8 cellular contexts compared by ENCODE assay signal in the genomic region with DNA sequence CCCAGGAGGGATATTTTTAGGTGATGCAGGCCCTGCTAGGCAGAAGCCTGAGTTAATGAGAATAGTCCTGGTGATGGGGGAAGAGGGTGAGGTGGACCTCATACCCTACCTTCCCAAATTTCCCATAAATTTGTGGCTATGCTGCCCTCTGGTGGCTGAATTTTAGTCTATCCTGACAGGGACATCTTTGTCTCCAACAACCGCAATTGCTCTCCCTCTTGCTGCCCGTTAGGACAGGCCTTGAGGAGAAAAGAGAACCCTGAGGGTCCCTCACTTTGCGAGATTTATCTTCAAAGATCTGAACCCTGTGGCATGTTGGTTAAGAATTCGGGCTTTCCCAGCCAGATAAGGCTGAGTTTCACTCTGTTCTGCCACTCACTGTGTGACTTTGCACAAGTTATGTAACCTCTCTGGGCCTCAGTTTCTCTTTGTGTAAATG. TPM values are rescaled to one million over a fixed set of nuclear protein-coding genes. Genes with fewer than 3 reads are reported as not detected.
DNase-seq lines count a peak whose midpoint lies in the region; ATAC-seq and TF ChIP-seq lines count a peak whose summit lies in the region.

No MANE protein-coding gene starts in this region.

- no peak overlapping the region for H3K4ac ChIP-seq in trophoblast cell (ENCODE audit: low read depth, low read length)

- no peak overlapping the region for H3K27ac Mint-ChIP-seq in activated CD4-positive, alpha-beta T cell treated with anti-CD3 and anti-CD28 coated beads, Interleukin-2, amount 10 ng/mL, durations not matched to agents 24 days and 14 days

- no peak overlapping the region for H3K9ac ChIP-seq in trophoblast cell (ENCODE audit: low read length)

- no peak overlapping the region for H2BK120ac ChIP-seq in trophoblast cell (ENCODE audit: insufficient read depth, low read length, poor library complexity)

- H2AFZ ChIP-seq in trophoblast cell (ENCODE audit: insufficient read depth, low read length, poor library complexity) = no peak overlapping the region

- no peak overlapping the region for H3K27ac ChIP-seq in trophoblast cell (ENCODE audit: low read depth, low read length)

- no peak overlapping the region for H2BK5ac ChIP-seq in trophoblast cell (ENCODE audit: low read depth, low read length, poor library complexity)

- H3K4me2 ChIP-seq in trophoblast cell (ENCODE audit: low read length) = no peak overlapping the region

- H3K9me3 ChIP-seq in trophoblast cell (ENCODE audit: insufficient read depth, low read depth, low read length) = no peaks in the 10 kb centered on the region

- no peak overlapping the region for H3K23ac ChIP-seq in trophoblast cell (ENCODE audit: low read length)

- peaks cover 11 to 20% of the 10 kb centered on the region in 2 experiments for H3K4me1 ChIP-seq in trophoblast cell (ENCODE audit: control insufficient read depth in 1 of 2, insufficient read depth in 2 of 2, low read length in 2 of 2)

- no peak overlapping the region for H3K18ac ChIP-seq in trophoblast cell (ENCODE audit: low read length)

- no peak overlapping the region for H2BK12ac ChIP-seq in trophoblast cell (ENCODE audit: low read length)

- no peaks in the 10 kb centered on the region for H3K9me3 Mint-ChIP-seq in activated CD4-positive, alpha-beta T cell treated with anti-CD3 and anti-CD28 coated beads, Interleukin-2, amount 10 ng/mL, durations not matched to agents 24 days and 14 days

- H4K12ac ChIP-seq in trophoblast cell (ENCODE audit: low read depth, low read length) = no peak overlapping the region

- TF ChIP-seq CTCF in AG09309 (IDR thresholded peaks at IDR 0.05; ENCODE audit: control insufficient read depth, insufficient read depth, low read depth, low read length, missing control alignments) (peak; percentile 72), GM12865 (IDR thresholded peaks at IDR 0.05; ENCODE audit: insufficient read depth, low read depth, low read length, missing control alignments) (peak; percentile 62), fibroblast of villous mesenchyme (IDR thresholded peaks at IDR 0.05; ENCODE audit: insufficient read depth, low read depth, low read length) (peak; percentile 61)

- H3K36me3 ChIP-seq in trophoblast cell (ENCODE audit: control insufficient read depth in 1 of 2, insufficient read depth in 2 of 2, low read length in 2 of 2) = peaks cover 28 to 34% of the 10 kb centered on the region in 2 experiments

- peaks cover 28% of the 10 kb centered on the region for H3K4me1 Mint-ChIP-seq in activated CD4-positive, alpha-beta T cell treated with anti-CD3 and anti-CD28 coated beads, Interleukin-2, amount 10 ng/mL, durations not matched to agents 24 days and 14 days

- no peaks in the 10 kb centered on the region for H3K27me3 ChIP-seq in trophoblast cell (ENCODE audit: insufficient read depth, low read length)

- WGBS in trophoblast cell (ENCODE audit: extremely low coverage, insufficient coverage, insufficient read length) = no CpG with 5 or more reads among the region's 4 CpGs

- intact Hi-C loops in activated CD4-positive, alpha-beta T cell treated with anti-CD3 and anti-CD28 coated beads, Interleukin-2, amount 10 ng/mL, durations not matched to agents 24 days and 14 days (cut with micrococcal nuclease) = no loop called here

- no peaks in the 10 kb centered on the region for H3K27me3 Mint-ChIP-seq in activated CD4-positive, alpha-beta T cell treated with anti-CD3 and anti-CD28 coated beads, Interleukin-2, amount 10 ng/mL, durations not matched to agents 24 days and 14 days

- ATAC-seq in HG03520 (IDR thresholded peaks at IDR 0.05; ENCODE audit: unreplicated experiment) = no peak

- H3K4me3 Mint-ChIP-seq in activated CD4-positive, alpha-beta T cell treated with anti-CD3 and anti-CD28 coated beads, Interleukin-2, amount 10 ng/mL, durations not matched to agents 24 days and 14 days = no peak overlapping the region

- no peak overlapping the region for H2AK5ac ChIP-seq in trophoblast cell (ENCODE audit: low read length)

- peaks cover 7% of the 10 kb centered on the region for H3K79me2 ChIP-seq in trophoblast cell (ENCODE audit: control insufficient read depth, insufficient read depth, low read length, poor library complexity)

- H4K91ac ChIP-seq in trophoblast cell (ENCODE audit: low read depth, low read length) = no peak overlapping the region

- H3K14ac ChIP-seq in trophoblast cell (ENCODE audit: low read length) = no peak overlapping the region

- H4K8ac ChIP-seq in trophoblast cell (ENCODE audit: low read depth, low read length) = no peak overlapping the region

- DNase-seq in AG09309 (ENCODE audit: low read depth) (no peak), GM12865 (ENCODE audit: low read depth) (peak; percentile 55), NCI-H2171 (lab: John Stamatoyannopoulos, UW) (peak; percentile 75), fibroblast of villous mesenchyme (ENCODE audit: low read depth) (peak; percentile 57), trophoblast cell (peak; percentile 92 to 99), KG1 (lab: John Stamatoyannopoulos, UW) (no peak)
- DNase-seq in activated CD4-positive, alpha-beta T cell treated with anti-CD3 and anti-CD28 coated beads, Interleukin-2, amount 10 ng/mL, durations not matched to agents 24 days and 14 days = peak; percentile 81

- H3K79me1 ChIP-seq in trophoblast cell (ENCODE audit: low read length) = peaks cover 12% of the 10 kb centered on the region

- H3K36me3 Mint-ChIP-seq in activated CD4-positive, alpha-beta T cell treated with anti-CD3 and anti-CD28 coated beads, Interleukin-2, amount 10 ng/mL, durations not matched to agents 24 days and 14 days (ENCODE audit: low read depth) = peaks cover 45% of the 10 kb centered on the region

- no peak overlapping the region for H3K4me3 ChIP-seq in AG09309 (ENCODE audit: control insufficient read depth, low read depth, low read length)
- H3K4me3 ChIP-seq in GM12865 (ENCODE audit: low read depth, low read length) = no peak overlapping the region
- no peak overlapping the region for H3K4me3 ChIP-seq in fibroblast of villous mesenchyme (ENCODE audit: low read depth, low read length)
- H3K4me3 ChIP-seq in trophoblast cell (ENCODE audit: low read depth, low read length) = no peak overlapping the region

RNA-seq across cellular contexts. Expression of a gene that starts 9.8 kb away (rescaled TPM):
- total RNA-seq in activated CD4-positive, alpha-beta T cell treated with anti-CD3 and anti-CD28 coated beads, Interleukin-2, amount 10 ng/mL, durations not matched to agents 24 days and 14 days = 0.84 and 1.2 TPM in 2 replicates
- total RNA-seq in fibroblast of villous mesenchyme = 1.3 and 2.2 TPM in 2 replicates
- polyA plus RNA-seq in trophoblast cell (2013) = 74.0 and 75.2 TPM in 2 replicates

RNA-seq across cellular contexts. Expression of a gene that starts 24.8 kb away (rescaled TPM):
- total RNA-seq in activated CD4-positive, alpha-beta T cell treated with anti-CD3 and anti-CD28 coated beads, Interleukin-2, amount 10 ng/mL, durations not matched to agents 24 days and 14 days = 43.9 and 48.0 TPM in 2 replicates
- total RNA-seq in fibroblast of villous mesenchyme = 431 and 438 TPM in 2 replicates
- polyA plus RNA-seq in trophoblast cell (2013) = 81.6 and 90.0 TPM in 2 replicates

RNA-seq across cellular contexts. Expression of a gene that starts 30.0 kb away (rescaled TPM):
- total RNA-seq in activated CD4-positive, alpha-beta T cell treated with anti-CD3 and anti-CD28 coated beads, Interleukin-2, amount 10 ng/mL, durations not matched to agents 24 days and 14 days = 1.5 TPM in 2 replicates
- not detected in 2 replicates for total RNA-seq in fibroblast of villous mesenchyme
- polyA plus RNA-seq in trophoblast cell (2013) = 0.04 and 0.06 TPM in 2 replicates

Comparison
In these comparisons a context has a peak if more than half of its experiments do, and no peak if none do; other contexts are left out.
1. DNase-seq: peak in GM12865 (single experiment), NCI-H2171 (single experiment), activated CD4-positive, alpha-beta T cell treated with anti-CD3 and anti-CD28 coated beads, Interleukin-2, amount 10 ng/mL, durations not matched to agents 24 days and 14 days (single experiment), fibroblast of villous mesenchyme (single experiment) and trophoblast cell (2 of 2); none in AG09309 (single experiment) and KG1 (single experiment).
2. Peak in every context shown above with its lines, with median percentiles within 50 percentile points of each other: CTCF ChIP-seq.